ENCODE assay signal across 17 cellular contexts in genomic region chr22:24437091-24437490, GRCh38.
DNase-seq lines count a peak whose midpoint lies in the region; ATAC-seq and TF ChIP-seq lines count a peak whose summit lies in the region.
"Had no signal": no experiment of that assay in that cellular context is flagged by ENCODE, and none has a peak within 500 bp of the region (broad histone marks: within the 10 kb centered on the region; RNA-seq: fewer than 3 reads in every experiment).

No MANE protein-coding gene starts in this region.

- peak; percentile 58 for DNase-seq in activated effector memory CD4-positive, alpha-beta T cell treated with anti-CD3 and anti-CD28 coated beads, Interleukin-2, amount 50 U/mL, for 16 hours
- no peak for DNase-seq in activated effector memory CD4-positive, alpha-beta T cell treated with Interleukin-2 at 50 U/mL for 16 hours
- no peak for DNase-seq in MM.1S
- no peak for DNase-seq in effector memory CD8-positive, alpha-beta T cell
- DNase-seq in stimulated activated naive B cell treated with anti-CD40 and anti-IgM and Interleukin-4, amounts not matched to agents 10 μg/mL and 1 μg/mL and 100 μg/mL, for 72 hours, result no peak
- DNase-seq in germinal center (ENCODE audit: low spot score), result no peak
- DNase-seq: activated T-cell treated with anti-CD3 and anti-CD28 coated beads, Interleukin-2, amount 50 U/mL, for 48 hours; DMS53; effector memory CD4-positive, alpha-beta T cell; NCI-H1048; NCI-H2171 treated with DMSO at 0.1 percent for 48 hours; WERI-Rb-1 had no signal

- peaks cover 4% of the 10 kb centered on the region; the same call in 1 of the 2 replicates for H3K36me3 ChIP-seq in MM.1S (replicated peaks; ENCODE audit: insufficient read depth, low read length)
- H3K36me3 ChIP-seq: suprapubic skin, WERI-Rb-1 had no signal

- H2AFZ ChIP-seq in MM.1S (ENCODE audit: low read length), result no peak overlapping the region
- H2AFZ ChIP-seq: parathyroid adenoma had no signal

- no peaks in the 10 kb centered on the region for H3K27me3 Mint-ChIP-seq in effector memory CD8-positive, alpha-beta T cell
- no peaks in the 10 kb centered on the region for H3K27me3 Mint-ChIP-seq in stimulated activated naive B cell treated with anti-CD40 and anti-IgM and Interleukin-4, amounts not matched to agents 10 μg/mL and 1 μg/mL and 100 μg/mL, for 72 hours

- H3K4me3 Mint-ChIP-seq in effector memory CD8-positive, alpha-beta T cell, result no peak overlapping the region
- peak overlapping the region in 1 of 2 donors; percentile 49 for H3K4me3 Mint-ChIP-seq in stimulated activated naive B cell treated with anti-CD40 and anti-IgM and Interleukin-4, amounts not matched to agents 10 μg/mL and 1 μg/mL and 100 μg/mL, for 72 hours
- H3K4me3 Mint-ChIP-seq: brain had no signal

- peaks cover 55% of the 10 kb centered on the region for H3K4me1 ChIP-seq in MM.1S (ENCODE audit: low read length)
- H3K4me1 ChIP-seq: parathyroid adenoma had no signal

- H3K27me3 ChIP-seq in MM.1S (replicated peaks; ENCODE audit: insufficient read depth, low read length), result no peaks in the 10 kb centered on the region
- H3K27me3 ChIP-seq: suprapubic skin had no signal

- no peaks in the 10 kb centered on the region for H4K20me1 ChIP-seq in MM.1S (ENCODE audit: insufficient read depth, low read length)

- no peak for TF ChIP-seq CTCF in MM.1S (IDR thresholded peaks at IDR 0.05; ENCODE audit: low read length)

- peaks cover 47% of the 10 kb centered on the region for H3K36me3 Mint-ChIP-seq in effector memory CD8-positive, alpha-beta T cell (ENCODE audit: insufficient read depth)
- peaks cover 26 to 34% of the 10 kb centered on the region in 2 donors for H3K36me3 Mint-ChIP-seq in stimulated activated naive B cell treated with anti-CD40 and anti-IgM and Interleukin-4, amounts not matched to agents 10 μg/mL and 1 μg/mL and 100 μg/mL, for 72 hours

- ATAC-seq in effector memory CD8-positive, alpha-beta T cell (replicated peaks), result no peak
- ATAC-seq in stimulated activated naive B cell treated with anti-CD40 and anti-IgM and Interleukin-4, amounts not matched to agents 10 μg/mL and 1 μg/mL and 100 μg/mL, for 72 hours (replicated peaks), result no peak
- no peak for ATAC-seq in GM18520 (IDR thresholded peaks at IDR 0.05; ENCODE audit: unreplicated experiment)
- no peak for ATAC-seq in GM18867 (IDR thresholded peaks at IDR 0.05; ENCODE audit: unreplicated experiment)

- peaks cover 47 to 56% of the 10 kb centered on the region in 2 donors for H3K4me1 Mint-ChIP-seq in effector memory CD8-positive, alpha-beta T cell (ENCODE audit: low read depth in 2 of 2)
- H3K4me1 Mint-ChIP-seq in stimulated activated naive B cell treated with anti-CD40 and anti-IgM and Interleukin-4, amounts not matched to agents 10 μg/mL and 1 μg/mL and 100 μg/mL, for 72 hours, result peaks cover 66 to 97% of the 10 kb centered on the region in 2 donors

- H3K4me3 ChIP-seq in MM.1S (ENCODE audit: low read length), result no peak overlapping the region
- H3K4me3 ChIP-seq: suprapubic skin had no signal

- peaks cover 86% of the 10 kb centered on the region for H3K79me2 ChIP-seq in MM.1S (ENCODE audit: low read length)
- H3K79me2 ChIP-seq: parathyroid adenoma had no signal

- H3K27ac Mint-ChIP-seq in effector memory CD8-positive, alpha-beta T cell, result peak overlapping the region; percentile 88 to 95
- peak overlapping the region; percentile 90 for H3K27ac Mint-ChIP-seq in stimulated activated naive B cell treated with anti-CD40 and anti-IgM and Interleukin-4, amounts not matched to agents 10 μg/mL and 1 μg/mL and 100 μg/mL, for 72 hours
- H3K27ac Mint-ChIP-seq: brain had no signal

- no peak overlapping the region for H3K9ac ChIP-seq in MM.1S (ENCODE audit: low read length)
- H3K9ac ChIP-seq: parathyroid adenoma had no signal

- H3K9me3 Mint-ChIP-seq in effector memory CD8-positive, alpha-beta T cell, result no peaks in the 10 kb centered on the region
- H3K9me3 Mint-ChIP-seq in stimulated activated naive B cell treated with anti-CD40 and anti-IgM and Interleukin-4, amounts not matched to agents 10 μg/mL and 1 μg/mL and 100 μg/mL, for 72 hours, result no peaks in the 10 kb centered on the region
- H3K9me3 Mint-ChIP-seq: brain had no signal

- H3K9me3 ChIP-seq in MM.1S (replicated peaks; ENCODE audit: insufficient read depth, low read length), result no peaks in the 10 kb centered on the region
- H3K9me3 ChIP-seq: suprapubic skin had no signal

- H3F3A ChIP-seq in MM.1S (ENCODE audit: insufficient read depth, low read length), result peaks cover 32% of the 10 kb centered on the region

- H3K27ac ChIP-seq in MM.1S (ENCODE audit: low read length), result peak overlapping the region; percentile 52; the same call in 1 of the 2 replicates
- H3K27ac ChIP-seq: suprapubic skin, WERI-Rb-1 had no signal

- H3K9me2 ChIP-seq in MM.1S (replicated peaks; ENCODE audit: insufficient read depth, low read length), result no peaks in the 10 kb centered on the region

- H3K4me2 ChIP-seq in MM.1S (ENCODE audit: low read depth, low read length), result no peak overlapping the region
